ENCODE assay signal across 12 cellular contexts in the genomic region with DNA sequence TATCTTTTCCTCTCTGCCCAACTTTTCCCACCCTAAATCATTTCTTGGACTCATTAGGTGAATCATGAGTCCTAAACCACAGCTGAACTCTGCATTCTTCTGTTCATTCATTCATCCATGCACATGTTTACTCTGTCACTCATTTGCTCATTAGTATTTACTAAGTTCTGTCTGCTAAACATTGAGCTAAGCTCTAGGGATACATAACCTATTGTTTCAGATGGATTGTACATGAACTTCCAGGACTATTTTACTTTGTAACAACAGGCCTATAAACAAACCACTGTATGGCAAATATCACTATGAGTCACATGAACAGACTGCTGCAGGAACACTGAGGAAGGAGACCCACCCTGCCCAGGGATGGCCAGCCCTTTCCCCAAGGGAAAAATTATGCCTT. TPM values are rescaled to one million over a fixed set of nuclear protein-coding genes. Genes with fewer than 3 reads are reported as not detected.
DNase-seq lines count a peak whose midpoint lies in the region; ATAC-seq, FAIRE-seq and TF ChIP-seq lines count a peak whose summit lies in the region.
"Had no signal": no experiment of that assay in that cellular context is flagged by ENCODE, and none has a peak within 500 bp of the region (broad histone marks: within the 10 kb centered on the region; RNA-seq: fewer than 3 reads in every experiment).

No MANE protein-coding gene starts in this region.

- in situ Hi-C loops in ACHN (cut with HindIII; ENCODE audit: low pct_ligation_motif_present, low pct_unique_long_range_greater_than_20kb, low sequenced_read_pairs), result no loop called here

- H3K36me3 ChIP-seq in bronchial epithelial cell (ENCODE audit: control insufficient read depth, insufficient read depth, low read length), result no peaks in the 10 kb centered on the region

- no peak for ATAC-seq in GM18907 (IDR thresholded peaks at IDR 0.05; ENCODE audit: unreplicated experiment)

- no peaks in the 10 kb centered on the region for H3K27me3 ChIP-seq in bronchial epithelial cell (ENCODE audit: control insufficient read depth, insufficient read depth, low read length)

- no peak for TF ChIP-seq CTCF in bronchial epithelial cell (IDR thresholded peaks at IDR 0.05; ENCODE audit: insufficient read depth, low read length, severe bottlenecking)

- FAIRE-seq in HTR-8/SVneo (lab: Jason Lieb, UNC) (peak; percentile 38), bronchial epithelial cell (lab: Jason Lieb, UNC) (peak; percentile 13)

- DNase-seq in ACHN (peak; percentile 90), HTR-8/SVneo (ENCODE audit: insufficient read length, low spot score) (no peak), bronchial epithelial cell (ENCODE audit: low read depth) (peak; percentile 94), left kidney (ENCODE audit: low read depth, low spot score) (peak; percentile 52), epidermal melanocyte (ENCODE audit: insufficient read length, low spot score) (no peak), NCI-H2029 treated with DMSO at 0.1 percent for 48 hours (lab: John Stamatoyannopoulos, UW) (no peak)
- DNase-seq in stimulated activated naive CD4-positive, alpha-beta T cell (lab: John Stamatoyannopoulos, UW), result no peak
- DNase-seq: activated effector memory CD4-positive, alpha-beta T cell treated with anti-CD3 and anti-CD28 coated beads, Interleukin-2, amount 50 U/mL, for 16 hours; GOT3; naive B cell; NCI-H510A had no signal

- no peak overlapping the region for H3K4me3 ChIP-seq in bronchial epithelial cell (ENCODE audit: low read depth, low read length)

RNA-seq across cellular contexts. Expression of a gene that starts 14.6 kb away (rescaled TPM):
- 8.2 and 12.4 TPM in 2 replicates for total RNA-seq in bronchial epithelial cell

Comparison
In these comparisons a context has a peak if more than half of its experiments do, and no peak if none do; other contexts are left out.
1. DNase-seq: peak in ACHN (single experiment), bronchial epithelial cell (single experiment) and left kidney (single experiment); none in HTR-8/SVneo (single experiment), stimulated activated naive CD4-positive, alpha-beta T cell (0 of 6), epidermal melanocyte (single experiment) and NCI-H2029 treated with DMSO at 0.1 percent for 48 hours (single experiment).